In genomic region chr3:183253364-183253960, GRCh38 we compare ENCODE assay signal across 1 cellular context.
A peak's percentile ranks its signal among the peaks of the same experiment; 100 is the strongest.
TF ChIP-seq lines count a peak whose summit lies in the region.

No MANE protein-coding gene starts in this region.

TF ChIP-seq in K562, 482 proteins besides CTCF, POLR2A, EP300 and RAD21 (continued from another document and continues in another):
- TF ChIP-seq TEAD1 (CRISPR knock-in tag; IDR thresholded peaks at IDR 0.05) (peak in 1 of 2 experiments; percentile 17; a peak in 1 of 4 replicates), SRSF1 (IDR thresholded peaks at IDR 0.05; ENCODE audit: low read depth, low read length) (no peak), PHB2 (IDR thresholded peaks at IDR 0.05; ENCODE audit: low read depth) (no peak), KDM5B (IDR thresholded peaks at IDR 0.05; ENCODE audit: insufficient replicate concordance, low read depth, low read length) (peak; percentile 71), KAT7 (CRISPR knock-in tag; IDR thresholded peaks at IDR 0.05; ENCODE audit: borderline replicate concordance) (peak; percentile 52; the same call in 1 of the 2 replicates), CTBP1 (IDR thresholded peaks at IDR 0.05; ENCODE audit: borderline replicate concordance) (peak; percentile 3; the same call in 1 of the 2 replicates), UBTF (IDR thresholded peaks at IDR 0.05; ENCODE audit: borderline replicate concordance in 1 of 2, low read depth in 2 of 2, low read length in 2 of 2) (peak; percentile 78 to 84; a peak in 2 of 4 replicates), HES1 (IDR thresholded peaks at IDR 0.05; ENCODE audit: low read depth) (0 out of 2 replicates have a peak, but pooled peaks have one; percentile 32), HMGXB4 (CRISPR knock-in tag; IDR thresholded peaks at IDR 0.05) (0 out of 2 replicates have a peak, but pooled peaks have one; percentile 55), ZFP36 (IDR thresholded peaks at IDR 0.05; ENCODE audit: low read depth, low read length, partially characterized antibody) (peak; percentile 22), SP1 (CRISPR knock-in tag; IDR thresholded peaks at IDR 0.05) (peak; percentile 14; the same call in 1 of the 2 replicates), SMARCA4 (IDR thresholded peaks at IDR 0.05) (0 out of 2 replicates have a peak, but pooled peaks have one; percentile 20), ZNF511 (CRISPR knock-in tag; IDR thresholded peaks at IDR 0.05) (0 out of 2 replicates have a peak, but pooled peaks have one; percentile 25), HOMEZ (CRISPR knock-in tag; IDR thresholded peaks at IDR 0.05) (no peak), ETV1 (tag; conservative IDR thresholded peaks at IDR 0.05; ENCODE audit: low read depth) (0 out of 2 replicates have a peak, but pooled peaks have one; percentile 14), SPI1 (IDR thresholded peaks at IDR 0.05; ENCODE audit: borderline replicate concordance, low read depth, low read length) (0 out of 2 replicates have a peak, but pooled peaks have one; percentile 10), MTA1 (IDR thresholded peaks at IDR 0.05; ENCODE audit: borderline replicate concordance) (peak; percentile 38; the same call in 1 of the 2 replicates), SMARCE1 (IDR thresholded peaks at IDR 0.05) (0 out of 2 replicates have a peak, but pooled peaks have one; percentile 51), CREB1 (IDR thresholded peaks at IDR 0.05) (no peak), CREB1 (CRISPR knock-in tag; IDR thresholded peaks at IDR 0.05) (0 out of 2 replicates have a peak, but pooled peaks have one; percentile 32), POLR2AphosphoS5 (IDR thresholded peaks at IDR 0.05; ENCODE audit: control insufficient read depth, insufficient read depth, low read depth, low read length) (0 out of 2 replicates have a peak, but pooled peaks have one; percentile 25), CBFB (CRISPR knock-in tag; IDR thresholded peaks at IDR 0.05) (peak; percentile 43), MGA (IDR thresholded peaks at IDR 0.05) (0 out of 2 replicates have a peak, but pooled peaks have one; percentile 39), ZNF12 (CRISPR knock-in tag; IDR thresholded peaks at IDR 0.05) (0 out of 2 replicates have a peak, but pooled peaks have one; percentile 29), ZBTB11 (CRISPR knock-in tag; IDR thresholded peaks at IDR 0.05) (peak in 1 of 3 experiments; percentile 5; a peak in 1 of 6 replicates), KDM1A (IDR thresholded peaks at IDR 0.05) (no peak), LCOR (CRISPR knock-in tag; IDR thresholded peaks at IDR 0.05) (0 out of 2 replicates have a peak, but pooled peaks have one; percentile 56), ZNF589 (CRISPR knock-in tag; IDR thresholded peaks at IDR 0.05; ENCODE audit: low read depth) (no peak), ATF3 (IDR thresholded peaks at IDR 0.05) (no peak), ATF3 (CRISPR knock-in tag; conservative IDR thresholded peaks at IDR 0.05) (0 out of 2 replicates have a peak, but pooled peaks have one; percentile 63), PTTG1 (tag; IDR thresholded peaks at IDR 0.05; ENCODE audit: low read depth) (no peak), POLR2G (IDR thresholded peaks at IDR 0.05; ENCODE audit: low read depth, low read length) (peak; percentile 75), EP400 (IDR thresholded peaks at IDR 0.05) (peak; percentile 26), PHF8 (IDR thresholded peaks at IDR 0.05; ENCODE audit: borderline replicate concordance, low read length) (peak; percentile 43; the same call in 1 of the 2 replicates)
